9 cellular contexts compared by ENCODE assay signal in the genomic region with DNA sequence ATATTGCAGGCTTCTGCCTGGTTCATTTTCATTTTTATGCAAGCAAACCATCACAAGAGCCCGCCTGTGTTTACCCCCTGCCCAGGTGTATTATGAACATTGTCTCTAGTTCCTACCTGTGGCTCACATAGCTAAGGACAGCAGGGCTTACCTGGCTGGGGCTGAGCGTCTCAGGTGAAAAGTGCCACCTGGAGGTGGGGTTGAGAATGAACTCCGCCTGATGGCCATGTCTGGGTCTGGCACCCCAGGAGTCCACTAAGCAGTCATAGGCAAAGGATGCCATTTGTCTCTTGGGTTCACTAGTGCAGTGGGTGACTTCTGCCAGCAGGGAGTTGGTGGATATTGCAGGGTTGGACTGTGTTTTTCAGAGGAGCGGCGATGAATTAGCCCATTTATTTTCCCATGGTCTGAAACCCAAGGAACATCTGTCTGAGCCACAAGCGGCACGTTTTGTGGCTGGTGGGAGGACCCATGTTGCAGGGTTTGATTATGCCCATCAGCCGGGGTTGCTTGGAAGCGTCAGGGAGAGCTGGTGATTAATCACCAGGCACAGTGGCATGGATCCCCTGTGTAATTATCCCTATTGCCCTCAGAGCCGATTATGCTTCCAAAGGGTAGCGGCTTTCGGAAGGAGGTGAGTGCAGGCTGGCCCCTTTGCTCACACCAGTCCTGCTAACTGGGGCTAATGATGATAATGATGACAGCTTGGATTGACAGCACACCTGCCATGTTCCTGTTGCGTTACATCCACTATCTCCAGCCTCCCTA.
DNase-seq lines count a peak whose midpoint lies in the region; ATAC-seq, FAIRE-seq and TF ChIP-seq lines count a peak whose summit lies in the region.
"Had no signal": no experiment of that assay in that cellular context is flagged by ENCODE, and none has a peak within 500 bp of the region (broad histone marks: within the 10 kb centered on the region; RNA-seq: fewer than 3 reads in every experiment).

No MANE protein-coding gene starts in this region.

- peaks cover 10% of the 10 kb centered on the region for H3K27me3 Mint-ChIP-seq in astrocyte (ENCODE audit: low read depth, unreplicated experiment)

- H2AFZ ChIP-seq in astrocyte (ENCODE audit: low read depth, low read length): no peak overlapping the region

- H3K27ac Mint-ChIP-seq in astrocyte (ENCODE audit: unreplicated experiment): no peak overlapping the region
- H3K27ac Mint-ChIP-seq: memory B cell had no signal

- H4K20me1 ChIP-seq in DOHH2 (ENCODE audit: control insufficient read depth, insufficient read depth, low read depth, low read length): no peaks in the 10 kb centered on the region
- no peaks in the 10 kb centered on the region for H4K20me1 ChIP-seq in astrocyte (ENCODE audit: insufficient read depth, low read length)

- H3K4me1 ChIP-seq in DOHH2 (ENCODE audit: control insufficient read depth, low read length) (no peaks in the 10 kb centered on the region), astrocyte (ENCODE audit: insufficient read depth, low read length) (peaks cover 3% of the 10 kb centered on the region), lower lobe of right lung (peaks cover 25% of the 10 kb centered on the region)

- TF ChIP-seq CTCF in DOHH2 (IDR thresholded peaks at IDR 0.05; ENCODE audit: low read depth, low read length, poor library complexity, severe bottlenecking) (peak; percentile 29), LNCAP (IDR thresholded peaks at IDR 0.05) (peak; percentile 40), astrocyte (IDR thresholded peaks at IDR 0.05; ENCODE audit: insufficient read depth, low read depth, low read length) (no peak), lower lobe of right lung (IDR thresholded peaks at IDR 0.05) (peak; percentile 41)

- no peaks in the 10 kb centered on the region for H3K36me3 ChIP-seq in DOHH2 (ENCODE audit: control insufficient read depth, low read length)
- no peaks in the 10 kb centered on the region for H3K36me3 ChIP-seq in astrocyte (ENCODE audit: insufficient read depth, low read length)
- no peaks in the 10 kb centered on the region for H3K36me3 ChIP-seq in lower lobe of right lung

- peaks cover 9% of the 10 kb centered on the region for H3K4me1 Mint-ChIP-seq in astrocyte (ENCODE audit: low read depth, unreplicated experiment)

- H3K4me2 ChIP-seq in DOHH2 (ENCODE audit: low read length): no peak overlapping the region
- peak overlapping the region; percentile 45 for H3K4me2 ChIP-seq in astrocyte (ENCODE audit: low read length)

- no peak for FAIRE-seq in astrocyte (lab: Jason Lieb, UNC)

- H3K4me3 ChIP-seq in DOHH2 (ENCODE audit: low read length) (no peak overlapping the region), astrocyte (ENCODE audit: insufficient read depth, low read depth, low read length) (no peak overlapping the region), lower lobe of right lung (no peak overlapping the region)

- H3K27ac ChIP-seq in DOHH2 (ENCODE audit: low read depth, low read length) (no peak overlapping the region), astrocyte (ENCODE audit: low read depth, low read length) (no peak overlapping the region), lower lobe of right lung (no peak overlapping the region)

- H3K79me2 ChIP-seq in DOHH2 (ENCODE audit: control insufficient read depth, low read length) (no peaks in the 10 kb centered on the region), astrocyte (ENCODE audit: insufficient read depth, low read length) (no peaks in the 10 kb centered on the region)

- H3K9me2 ChIP-seq in DOHH2 (replicated peaks; ENCODE audit: control insufficient read depth, low read length): no peaks in the 10 kb centered on the region

- intact Hi-C loops in lower lobe of right lung (cut with DNase I): no loop called here

- H3K4me3 Mint-ChIP-seq in astrocyte (ENCODE audit: unreplicated experiment): no peak overlapping the region
- H3K4me3 Mint-ChIP-seq: memory B cell had no signal

- H3K36me3 Mint-ChIP-seq in astrocyte (ENCODE audit: low read depth, unreplicated experiment): no peaks in the 10 kb centered on the region
- H3K36me3 Mint-ChIP-seq: memory B cell had no signal

- H3K9me3 Mint-ChIP-seq in astrocyte (ENCODE audit: unreplicated experiment): no peaks in the 10 kb centered on the region

- no peaks in the 10 kb centered on the region for H3K27me3 ChIP-seq in DOHH2 (ENCODE audit: control insufficient read depth, low read length)
- no peaks in the 10 kb centered on the region for H3K27me3 ChIP-seq in astrocyte (ENCODE audit: insufficient read depth, low read length)
- H3K27me3 ChIP-seq in lower lobe of right lung (ENCODE audit: low read depth): peaks cover 3% of the 10 kb centered on the region

- H3F3A ChIP-seq in DOHH2 (ENCODE audit: control insufficient read depth, insufficient read depth): no peaks in the 10 kb centered on the region

- H3K9me3 ChIP-seq in DOHH2 (ENCODE audit: control insufficient read depth, insufficient read depth, low read length): no peaks in the 10 kb centered on the region
- H3K9me3 ChIP-seq in astrocyte (ENCODE audit: insufficient read depth, low read depth, low read length): no peaks in the 10 kb centered on the region
- H3K9me3 ChIP-seq in lower lobe of right lung: no peaks in the 10 kb centered on the region

- DNase-seq in astrocyte (ENCODE audit: low read depth) (no peak), lower lobe of right lung (no peak), SK-N-DZ (ENCODE audit: low spot score) (no peak), DMS114 treated with DMSO at 0.1 percent for 48 hours (lab: John Stamatoyannopoulos, UW; ENCODE audit: unreplicated experiment) (no peak)

- H3K9ac ChIP-seq in astrocyte (ENCODE audit: low read length): no peak overlapping the region

- ATAC-seq in lower lobe of right lung (peak; percentile 56 to 63), HG03135 (IDR thresholded peaks at IDR 0.05; ENCODE audit: unreplicated experiment) (no peak), HG03521 (IDR thresholded peaks at IDR 0.05; ENCODE audit: unreplicated experiment) (no peak)

Comparison
In these comparisons a context has a peak if more than half of its experiments do, and no peak if none do; other contexts are left out.
1. ATAC-seq: peak in lower lobe of right lung (2 of 2); none in HG03135 (single experiment) and HG03521 (single experiment).